8 cellular contexts compared by ENCODE assay signal in genomic region chr19:1173845-1174809, GRCh38. TPM values are rescaled to one million over a fixed set of nuclear protein-coding genes. Genes with fewer than 3 reads are reported as not detected.
A peak's percentile ranks its signal among the peaks of the same experiment; 100 is the strongest.
DNase-seq lines count a peak whose midpoint lies in the region; ATAC-seq and TF ChIP-seq lines count a peak whose summit lies in the region.

Gene SBNO2 (minus strand): TSS chr19:1174268. CDS start chr19:1154276, 19,992 bp downstream.

- H3K27me3 ChIP-seq in H9 (ENCODE audit: insufficient read depth, low read length): no peaks in the 10 kb centered on the region
- no peaks in the 10 kb centered on the region for H3K27me3 ChIP-seq in prostate gland (replicated peaks; ENCODE audit: insufficient read depth)
- H3K27me3 ChIP-seq in upper lobe of right lung: no peaks in the 10 kb centered on the region

- peak; percentile 91 for DNase-seq in Calu3
- DNase-seq in H9: peak; percentile 91
- peak; percentile 54 for DNase-seq in NCI-H1417 treated with DMSO at 0.1 percent for 48 hours (lab: John Stamatoyannopoulos, UW)
- peak; percentile 76 to 89 (median 82) for DNase-seq in T-helper 2 cell
- peak; percentile 55 for DNase-seq in amniotic stem cell (lab: John Stamatoyannopoulos, UW)
- peak; percentile 91 for DNase-seq in left cardiac atrium
- DNase-seq in prostate gland (ENCODE audit: low spot score): peak; percentile 80
- peak; percentile 94 for DNase-seq in upper lobe of right lung

- peak within 1 kb of the TSS; percentile 52 for H3K9ac ChIP-seq in H9 (ENCODE audit: extremely low read depth, insufficient read length, low read length)

- H3K4me1 ChIP-seq in H9 (ENCODE audit: insufficient read depth, low read length) (no peaks in the 10 kb centered on the region), prostate gland (replicated peaks) (peaks cover 22% of the 10 kb centered on the region), upper lobe of right lung (peaks cover 43% of the 10 kb centered on the region)

- peaks cover 59% of the 10 kb centered on the region for H3K36me3 Mint-ChIP-seq in Calu3 (ENCODE audit: insufficient read depth, unreplicated experiment)
- peaks cover 0 to 8% (median 7%) of the 10 kb centered on the region in 3 experiments for H3K36me3 Mint-ChIP-seq in H9 (ENCODE audit: insufficient read depth in 1 of 3, low read depth in 3 of 3)

- H3K4me2 ChIP-seq in H9 (ENCODE audit: insufficient read depth, insufficient read length, low read length): peak within 1 kb of the TSS; percentile 64

- no peak for TF ChIP-seq CTCF in Calu3 (IDR thresholded peaks at IDR 0.05; ENCODE audit: unreplicated experiment)
- TF ChIP-seq CTCF in H9 (conservative IDR thresholded peaks at IDR 0.05): no peak
- TF ChIP-seq CTCF in prostate gland (IDR thresholded peaks at IDR 0.05): no peak
- TF ChIP-seq CTCF in upper lobe of right lung (IDR thresholded peaks at IDR 0.05): no peak

- no peaks in the 10 kb centered on the region for H3K79me1 ChIP-seq in H9 (ENCODE audit: insufficient read depth, low read depth, low read length, poor library complexity, severe bottlenecking)

- H3K4me1 Mint-ChIP-seq in Calu3 (ENCODE audit: low read depth, unreplicated experiment) (peaks cover 41% of the 10 kb centered on the region), H9 (peaks cover 21 to 28% of the 10 kb centered on the region in 2 experiments)

- no peak within 1 kb of the TSS for H3K4ac ChIP-seq in H9 (ENCODE audit: low read depth, low read length)

- no peak within 1 kb of the TSS for H4K91ac ChIP-seq in H9 (ENCODE audit: insufficient read length, low read depth, low read length)

- no peak within 1 kb of the TSS for H3K56ac ChIP-seq in H9 (ENCODE audit: insufficient read length, low read depth, low read length)

- peak; percentile 79 to 82 for ATAC-seq in left cardiac atrium
- peak; percentile 86 for ATAC-seq in upper lobe of right lung

- no peaks in the 10 kb centered on the region for H3K27me3 Mint-ChIP-seq in Calu3 (ENCODE audit: unreplicated experiment)
- no peaks in the 10 kb centered on the region for H3K27me3 Mint-ChIP-seq in H9 (ENCODE audit: low read depth)

- H3K23me2 ChIP-seq in H9 (ENCODE audit: insufficient read length, low read depth, low read length, poor library complexity, severe bottlenecking): peaks cover 8% of the 10 kb centered on the region

- intact Hi-C loops in Calu3 (cut with micrococcal nuclease; ENCODE audit: unreplicated experiment) (no loop called here), left cardiac atrium (cut with DNase I) (loop anchor here in 1 of 2 donors (5.0 kb wide), 1 partner anchor 42 kb away; no protein-coding TSS in a partner anchor), prostate gland (cut with DNase I) (loop anchor here (5.0 kb wide), 1 partner anchor 42 kb away; no protein-coding TSS in a partner anchor), upper lobe of right lung (cut with DNase I) (loop anchor here (10.0 kb wide), 1 partner anchor 49 kb away; no protein-coding TSS in a partner anchor)

- no peak within 1 kb of the TSS for H4K5ac ChIP-seq in H9 (ENCODE audit: insufficient read length, low read depth, low read length)

- WGBS in H9 (ENCODE audit: extremely low coverage, insufficient read length, low lambda C conversion rate): no CpG with 5 or more reads among the region's 84 CpGs
- 14% methylated on average over 72 of the region's 84 CpGs for WGBS in prostate gland

- no peak within 1 kb of the TSS for H3K23ac ChIP-seq in H9 (ENCODE audit: insufficient read length, low read depth, low read length)

- H2BK20ac ChIP-seq in H9 (ENCODE audit: low read depth, low read length, poor library complexity, severe bottlenecking): no peak within 1 kb of the TSS

- no peak within 1 kb of the TSS for H2BK15ac ChIP-seq in H9 (ENCODE audit: low read depth, low read length)

- H2BK120ac ChIP-seq in H9 (ENCODE audit: low read depth, low read length, poor library complexity, severe bottlenecking): no peak within 1 kb of the TSS

- peak within 1 kb of the TSS; percentile 85 for H3K4me3 Mint-ChIP-seq in Calu3 (ENCODE audit: low read depth, unreplicated experiment)
- peak within 1 kb of the TSS; percentile 91 to 96 for H3K4me3 Mint-ChIP-seq in H9

- no peak within 1 kb of the TSS for H3T11ph ChIP-seq in H9 (ENCODE audit: low read length)

- no peak within 1 kb of the TSS for H2AK5ac ChIP-seq in H9 (ENCODE audit: insufficient read length, low read length)

- no peaks in the 10 kb centered on the region for H3K9me3 Mint-ChIP-seq in Calu3 (ENCODE audit: low read depth, unreplicated experiment)
- H3K9me3 Mint-ChIP-seq in H9: no peaks in the 10 kb centered on the region

- no TSS peak for BruUV-seq in Calu3 (replicated peaks; lab: Mats Ljungman, UMichigan)

- no peak within 1 kb of the TSS for H2BK5ac ChIP-seq in H9 (ENCODE audit: insufficient read length, low read length)

- H3K27ac ChIP-seq in H9 (ENCODE audit: insufficient read length, low read depth, low read length): no peak within 1 kb of the TSS
- peak within 1 kb of the TSS; percentile 89 to 97 for H3K27ac ChIP-seq in prostate gland
- peak within 1 kb of the TSS; percentile 95 for H3K27ac ChIP-seq in upper lobe of right lung

- TF ChIP-seq POLR2A in prostate gland (IDR thresholded peaks at IDR 0.05): peak; percentile 88

- peaks cover 12% of the 10 kb centered on the region; the same call in 1 of the 2 replicates for H3K79me2 ChIP-seq in H9 (ENCODE audit: insufficient read depth, low read length)

- no peak within 1 kb of the TSS for H3K18ac ChIP-seq in H9 (ENCODE audit: insufficient read length, low read depth, low read length)

- H3K4me3 ChIP-seq in prostate gland: peak within 1 kb of the TSS; percentile 91 to 100
- H3K4me3 ChIP-seq in upper lobe of right lung: peak within 1 kb of the TSS; percentile 87

- no peak within 1 kb of the TSS for H4K8ac ChIP-seq in H9 (replicated peaks; ENCODE audit: insufficient read length, low read depth, low read length)

- CTCF ChIA-PET in Calu3 (lab: Charles Lee): interaction anchor here (0.5 kb wide), 1 partner anchor 19 kb away, joined by 4 read pairs; no protein-coding TSS in a partner anchor

- no peak within 1 kb of the TSS for H2AFZ ChIP-seq in H9 (ENCODE audit: low read length)

- H3K36me3 ChIP-seq in prostate gland (no peaks in the 10 kb centered on the region), upper lobe of right lung (no peaks in the 10 kb centered on the region)

- H3K14ac ChIP-seq in H9 (ENCODE audit: insufficient read depth, low read length): peak within 1 kb of the TSS; percentile 11; the same call in 1 of the 2 replicates

- peak within 1 kb of the TSS; percentile 92 for H3K27ac Mint-ChIP-seq in Calu3 (ENCODE audit: unreplicated experiment)
- H3K27ac Mint-ChIP-seq in H9: peak within 1 kb of the TSS; percentile 77 to 95 (median 84); a peak in 5 of 7 replicates

- H3K9me3 ChIP-seq in H9 (ENCODE audit: control insufficient read depth, low read depth, low read length) (no peaks in the 10 kb centered on the region), prostate gland (no peaks in the 10 kb centered on the region), upper lobe of right lung (no peaks in the 10 kb centered on the region)

- H4K20me1 ChIP-seq in H9 (ENCODE audit: control insufficient read depth, insufficient read depth, insufficient read length): peaks cover 5% of the 10 kb centered on the region

- no peak within 1 kb of the TSS for H2BK12ac ChIP-seq in H9 (ENCODE audit: insufficient read length, low read depth, low read length)

RNA-seq across cellular contexts. Expression of gene SBNO2, which starts in this region (rescaled TPM):
- total RNA-seq in Calu3 (2022) (84.9 and 97.8 TPM in 2 replicates), H9 (2021) (41.3 and 46.3 TPM in 2 replicates), left cardiac atrium (10 to 100 TPM; 27.2 to 64.2 TPM), prostate gland (10 to 100 TPM; 32.5 to 79.9 TPM), upper lobe of right lung (125 TPM)
